ENCODE assay signal across 23 cellular contexts in genomic region chr16:76976756-76977155, GRCh38.
"Had no signal": no experiment of that assay in that cellular context is flagged by ENCODE, and none has a peak within 500 bp of the region (broad histone marks: within the 10 kb centered on the region; RNA-seq: fewer than 3 reads in every experiment).

No MANE protein-coding gene starts in this region.

- H3K36me3 ChIP-seq: neutrophil, pancreas, prostate gland, right lobe of liver, sigmoid colon, stomach, thoracic aorta, thyroid gland, tibial nerve, upper lobe of left lung, vagina had no signal

- H3K4me3 ChIP-seq: pancreas, prostate gland, right lobe of liver, sigmoid colon, stomach, thoracic aorta, thyroid gland, tibial nerve, upper lobe of left lung, vagina had no signal

- H3K27ac ChIP-seq: neutrophil, pancreas, prostate gland, right lobe of liver, sigmoid colon, stomach, thoracic aorta, thyroid gland, tibial nerve, upper lobe of left lung, vagina had no signal

- DNase-seq: nephron progenitor cell; nucleus accumbens; pancreas; right cardiac atrium; right lobe of liver; sigmoid colon; small intestine; stimulated activated CD4-positive, alpha-beta T cell treated with anti-CD3 and anti-CD28 coated beads, Interleukin-15, amount 100 ng/mL, for 24 hours; stimulated activated CD4-positive, alpha-beta T cell treated with anti-CD3 and anti-CD28 coated beads, Interleukin-2, amount 100 ng/mL, for 24 hours; stimulated activated CD4-positive, alpha-beta T cell treated with anti-CD3 and anti-CD28 coated beads, Interleukin-2, amount 100 ng/mL, for 48 hours; stimulated activated CD4-positive, alpha-beta T cell treated with anti-CD3 and anti-CD28 coated beads, Interleukin-4, amount 100 ng/mL, for 24 hours; stimulated activated naive B cell treated with anti-CD40 and anti-IgM and Interleukin-4, amounts not matched to agents 10 μg/mL and 1 μg/mL and 100 μg/mL, for 72 hours; stimulated activated naive CD4-positive, alpha-beta T cell treated with Interleukin-2 at 50 U/mL for 16 hours; stomach; thyroid gland; trophoblast cell; upper lobe of left lung had no signal

- H3K27me3 ChIP-seq: neutrophil, pancreas, right lobe of liver, sigmoid colon, stomach, thyroid gland, tibial nerve, upper lobe of left lung, vagina had no signal

- ATAC-seq: natural killer cell treated with Interleukin-12 subunit alpha and Interleukin-12 subunit beta and Interleukin-15 and Interleukin-18, amount 100 ng/mL, for 72 hours; pancreas; right cardiac atrium; right lobe of liver had no signal

- H3K4me1 ChIP-seq: pancreas, prostate gland, right lobe of liver, sigmoid colon, stomach, thyroid gland, tibial nerve, upper lobe of left lung, vagina had no signal

- H3K9me3 ChIP-seq: neutrophil, pancreas, prostate gland, right lobe of liver, sigmoid colon, stomach, thoracic aorta, tibial nerve, upper lobe of left lung, vagina had no signal
